Comparison of ENCODE assay signal across 9 cellular contexts in genomic region chr11:65290448-65291165, GRCh38. TPM values are rescaled to one million over a fixed set of nuclear protein-coding genes. Genes with fewer than 3 reads are reported as not detected.
DNase-seq lines count a peak whose midpoint lies in the region; ATAC-seq, FAIRE-seq and TF ChIP-seq lines count a peak whose summit lies in the region.
"Had no signal": no experiment of that assay in that cellular context is flagged by ENCODE, and none has a peak within 500 bp of the region (broad histone marks: within the 10 kb centered on the region; RNA-seq: fewer than 3 reads in every experiment).

No MANE protein-coding gene starts in this region.

- no peak overlapping the region for H4K91ac ChIP-seq in neuronal stem cell (ENCODE audit: low read depth, low read length, poor library complexity)

- no peak overlapping the region for H2BK12ac ChIP-seq in neuronal stem cell (ENCODE audit: low read length)

- no peak overlapping the region for H3K23ac ChIP-seq in neuronal stem cell (ENCODE audit: low read depth, low read length, poor library complexity)

- H3K27ac ChIP-seq in coronary artery (peak overlapping the region; percentile 12 to 78), neuronal stem cell (replicated peaks; ENCODE audit: low read length) (no peak overlapping the region), WERI-Rb-1 (no peak overlapping the region)

- no peak for DNase-seq in GM12891 (ENCODE audit: insufficient read length, low spot score)
- DNase-seq in NCI-H460 (ENCODE audit: extremely low read depth, low read depth) = peak; percentile 82
- DNase-seq in coronary artery (ENCODE audit: low spot score) = peak; percentile 92
- DNase-seq in mucosa of descending colon = peak; percentile 72 to 85 (median 81)
- no peak for DNase-seq in neuronal stem cell (ENCODE audit: low spot score)
- DNase-seq in WERI-Rb-1 = no peak
- DNase-seq in RPMI8226 = no peak

- peak; percentile 77 for FAIRE-seq in GM12891 (lab: Jason Lieb, UNC)
- FAIRE-seq: islet of Langerhans had no signal

- no peak overlapping the region for H2BK15ac ChIP-seq in neuronal stem cell (ENCODE audit: low read length)

- no peak for TF ChIP-seq POLR2A in GM12891 (IDR thresholded peaks at IDR 0.05; ENCODE audit: low read depth, low read length)

- no peak overlapping the region for H2AFZ ChIP-seq in neuronal stem cell (ENCODE audit: low read length)

- H3K18ac ChIP-seq in neuronal stem cell (ENCODE audit: low read length) = no peak overlapping the region

- peaks cover 11% of the 10 kb centered on the region for H3K4me1 ChIP-seq in mucosa of descending colon (ENCODE audit: low read depth)
- no peaks in the 10 kb centered on the region for H3K4me1 ChIP-seq in neuronal stem cell (ENCODE audit: control insufficient read depth in 2 of 2, insufficient read depth in 1 of 2, low read depth in 1 of 2, low read length in 2 of 2)

- no peak overlapping the region for H3K14ac ChIP-seq in neuronal stem cell (ENCODE audit: low read length)

- no peak overlapping the region for H3K9ac ChIP-seq in neuronal stem cell (ENCODE audit: low read depth, low read length, poor library complexity)

- TF ChIP-seq CTCF in coronary artery (IDR thresholded peaks at IDR 0.05) = no peak
- no peak for TF ChIP-seq CTCF in mucosa of descending colon (IDR thresholded peaks at IDR 0.05)
- TF ChIP-seq CTCF in WERI-Rb-1 (IDR thresholded peaks at IDR 0.05; ENCODE audit: low read depth, low read length) = no peak

- intact Hi-C loops in mucosa of descending colon (cut with DNase I, micrococcal nuclease) = no loop called here

- ATAC-seq in mucosa of descending colon = peak; percentile 87
- ATAC-seq in GM19023 (IDR thresholded peaks at IDR 0.05; ENCODE audit: unreplicated experiment) = no peak

- peak overlapping the region; percentile 3 for H3K4me3 ChIP-seq in coronary artery
- no peak overlapping the region for H3K4me3 ChIP-seq in mucosa of descending colon
- H3K4me3 ChIP-seq in neuronal stem cell (ENCODE audit: low read length in 2 of 2) = no peak overlapping the region
- H3K4me3 ChIP-seq in WERI-Rb-1 (ENCODE audit: low read depth, low read length) = no peak overlapping the region

- H2AK5ac ChIP-seq in neuronal stem cell (ENCODE audit: low read depth, low read length) = no peak overlapping the region

- H3K36me3 ChIP-seq in mucosa of descending colon (ENCODE audit: low read depth) (no peaks in the 10 kb centered on the region), neuronal stem cell (replicated peaks in 1 of 2; ENCODE audit: control insufficient read depth in 2 of 2, insufficient read depth in 2 of 2, low read length in 2 of 2) (peaks cover 54 to 99% of the 10 kb centered on the region in 2 donors), WERI-Rb-1 (peaks cover 77% of the 10 kb centered on the region)

- H3K9me3 ChIP-seq in mucosa of descending colon = no peaks in the 10 kb centered on the region
- no peaks in the 10 kb centered on the region for H3K9me3 ChIP-seq in neuronal stem cell (replicated peaks in 1 of 2; ENCODE audit: control insufficient read depth in 2 of 2, insufficient read depth in 1 of 2, low read depth in 1 of 2, low read length in 2 of 2)
- H3K9me3 ChIP-seq in WERI-Rb-1 (ENCODE audit: severe bottlenecking) = no peaks in the 10 kb centered on the region

- H3K79me1 ChIP-seq in neuronal stem cell (ENCODE audit: low read depth, low read length) = no peaks in the 10 kb centered on the region

- WGBS in neuronal stem cell (ENCODE audit: extremely low coverage in 2 of 2, insufficient read length in 2 of 2, insufficient replicate concordance in 1 of 2), 2 donors = no CpG with 5 or more reads among the region's 8 CpGs

- no peak overlapping the region for H2BK5ac ChIP-seq in neuronal stem cell (ENCODE audit: low read length)

- no peak overlapping the region for H3K4ac ChIP-seq in neuronal stem cell (ENCODE audit: low read length)

- no peak overlapping the region for H2BK120ac ChIP-seq in neuronal stem cell (ENCODE audit: low read depth, low read length)

- no peak overlapping the region for H4K8ac ChIP-seq in neuronal stem cell (ENCODE audit: low read depth, low read length)

- H3K4me2 ChIP-seq in neuronal stem cell (ENCODE audit: insufficient read depth, low read length, poor library complexity, severe bottlenecking) = no peak overlapping the region

- H3K27me3 ChIP-seq in neuronal stem cell (ENCODE audit: control insufficient read depth in 3 of 3, insufficient read depth in 3 of 3, low read depth in 1 of 3, low read length in 3 of 3) = no peaks in the 10 kb centered on the region
- no peaks in the 10 kb centered on the region for H3K27me3 ChIP-seq in WERI-Rb-1 (ENCODE audit: insufficient read depth, low read depth, severe bottlenecking)

TF ChIP-seq in GM12891, 5 proteins besides CTCF, POLR2A, EP300 and RAD21:
- no peak for TF ChIP-seq TAF1 (IDR thresholded peaks at IDR 0.05; ENCODE audit: low read depth, low read length)
- TF ChIP-seq POU2F2 (IDR thresholded peaks at IDR 0.05; ENCODE audit: low read depth, low read length) = no peak
- TF ChIP-seq POLR2AphosphoS5 (IDR thresholded peaks at IDR 0.05; ENCODE audit: low read depth, low read length) = no peak
- TF ChIP-seq SPI1 (IDR thresholded peaks at IDR 0.05; ENCODE audit: low read depth, low read length) = peak; percentile 43; the same call in 1 of the 2 replicates

RNA-seq across cellular contexts. Expression of gene CDC42EP2, which starts 24.1 kb away (rescaled TPM):
- polyA plus RNA-seq in GM12891 (2012; ENCODE audit: low read depth, missing spikeins) = 0.32 TPM
- 15.1 and 18.2 TPM in 2 replicates for total RNA-seq in NCI-H460 (2014; rRNA removed; shearing (Covaris generic))
- 2.0 and 5.3 TPM in 2 replicates for polyA plus RNA-seq in NCI-H460 (2014; cell fraction: nucleus; rRNA removed)
- 10 to 100 TPM in 2 of 3 donors, 1 to 10 TPM in 1; 7.0 to 27.4 (median 11.6) TPM for total RNA-seq in mucosa of descending colon
- polyA plus RNA-seq in neuronal stem cell (2013, experiment 1 of 2) = 1.4 TPM
- 1.6 TPM for polyA plus RNA-seq in neuronal stem cell (2013, experiment 2 of 2)

RNA-seq across cellular contexts. Expression of gene POLA2, which starts 28.8 kb away (rescaled TPM):
- polyA plus RNA-seq in GM12891 (2012; ENCODE audit: low read depth, missing spikeins) = 31.6 TPM
- total RNA-seq in NCI-H460 (2014; rRNA removed; shearing (Covaris generic)) = 3.4 and 7.0 TPM in 2 replicates
- polyA plus RNA-seq in NCI-H460 (2014; cell fraction: nucleus; rRNA removed) = 13.2 and 29.6 TPM in 2 replicates
- total RNA-seq in mucosa of descending colon = 10 to 100 TPM in 2 of 3 donors, 1 to 10 TPM in 1; 8.9 to 14.4 (median 11.4) TPM
- 13.5 TPM for polyA plus RNA-seq in neuronal stem cell (2013, experiment 1 of 2)
- polyA plus RNA-seq in neuronal stem cell (2013, experiment 2 of 2) = 13.4 TPM

RNA-seq across cellular contexts. Expression of gene DPF2, which starts 43.0 kb away (rescaled TPM):
- 29.9 TPM for polyA plus RNA-seq in GM12891 (2012; ENCODE audit: low read depth, missing spikeins)
- 26.6 and 28.0 TPM in 2 replicates for total RNA-seq in NCI-H460 (2014; rRNA removed; shearing (Covaris generic))
- 16.9 and 30.8 TPM in 2 replicates for polyA plus RNA-seq in NCI-H460 (2014; cell fraction: nucleus; rRNA removed)
- 10 to 100 TPM; 32.8 to 62.9 (median 35.5) TPM for total RNA-seq in mucosa of descending colon
- 78.6 TPM for polyA plus RNA-seq in neuronal stem cell (2013, experiment 1 of 2)
- 77.3 TPM for polyA plus RNA-seq in neuronal stem cell (2013, experiment 2 of 2)

Comparison
In these comparisons a context has a peak if more than half of its experiments do, and no peak if none do; other contexts are left out.
1. DNase-seq: peak in NCI-H460 (single experiment), coronary artery (single experiment) and mucosa of descending colon (3 of 3); none in GM12891 (single experiment), neuronal stem cell (single experiment), WERI-Rb-1 (single experiment) and RPMI8226 (single experiment).
2. H3K27ac ChIP-seq: peak in coronary artery (2 of 2); none in neuronal stem cell (single experiment) and WERI-Rb-1 (single experiment).